Comparison of ENCODE assay signal across 9 cellular contexts in the genomic region with DNA sequence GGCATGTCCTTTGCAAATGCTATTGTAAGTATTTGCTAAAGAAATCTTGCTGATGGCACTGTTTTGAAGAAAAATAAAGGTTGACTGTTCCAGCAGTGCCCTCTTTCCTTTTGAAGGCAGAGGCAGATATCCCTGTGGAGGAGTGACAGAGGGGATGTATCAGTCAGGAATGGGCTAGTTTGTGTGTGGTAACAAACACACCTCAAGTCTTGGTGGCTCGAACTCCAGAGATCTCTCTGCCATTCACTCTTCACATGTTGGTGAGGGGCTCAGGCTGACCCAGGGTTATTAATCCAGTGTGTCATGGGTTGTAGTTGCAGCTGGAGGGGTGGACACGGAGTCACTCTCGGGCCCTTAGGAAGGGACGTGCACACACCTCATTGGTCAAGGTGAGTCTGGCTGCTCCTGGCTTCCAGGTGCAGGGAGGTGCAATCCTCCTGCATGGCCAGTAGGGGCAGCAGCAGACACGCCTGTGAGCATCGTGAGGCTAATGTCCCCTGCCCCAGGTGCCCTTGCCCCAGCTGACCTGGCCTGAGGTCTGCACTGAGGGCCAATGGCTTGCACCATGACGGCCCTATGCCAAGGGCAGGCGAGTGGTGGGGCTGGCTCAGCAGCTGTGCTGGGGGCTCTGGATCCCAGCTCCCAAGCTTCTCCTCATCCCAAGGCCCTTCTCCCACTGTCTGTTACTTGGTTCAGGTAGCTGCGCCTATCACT.
DNase-seq lines count a peak whose midpoint lies in the region; ATAC-seq and TF ChIP-seq lines count a peak whose summit lies in the region.
"Had no signal": no experiment of that assay in that cellular context is flagged by ENCODE, and none has a peak within 500 bp of the region (broad histone marks: within the 10 kb centered on the region; RNA-seq: fewer than 3 reads in every experiment).

No MANE protein-coding gene starts in this region.

- WGBS in liver = 62% methylated on average over 9 of the region's 9 CpGs

- no peaks in the 10 kb centered on the region for H3K4me1 Mint-ChIP-seq in activated CD4-positive, alpha-beta memory T cell treated with anti-CD3 and anti-CD28 coated beads, Interleukin-2, amount 10 ng/mL, durations not matched to agents 7 days and 5 days
- H3K4me1 Mint-ChIP-seq: naive thymus-derived CD8-positive, alpha-beta T cell had no signal

- no peak overlapping the region for H3K4me3 Mint-ChIP-seq in activated CD4-positive, alpha-beta memory T cell treated with anti-CD3 and anti-CD28 coated beads, Interleukin-2, amount 10 ng/mL, durations not matched to agents 7 days and 5 days
- H3K4me3 Mint-ChIP-seq: naive thymus-derived CD8-positive, alpha-beta T cell had no signal

- TF ChIP-seq CTCF in AG04450 (IDR thresholded peaks at IDR 0.05; ENCODE audit: low read depth, low read length) = peak; percentile 32; the same call in 1 of the 2 replicates
- TF ChIP-seq CTCF in liver (IDR thresholded peaks at IDR 0.05; ENCODE audit: low read depth, low read length, missing input control) = peak; percentile 42

- peak; percentile 58 for ATAC-seq in GM18867 (IDR thresholded peaks at IDR 0.05; ENCODE audit: unreplicated experiment)
- no peak for ATAC-seq in HG03439 (IDR thresholded peaks at IDR 0.05; ENCODE audit: unreplicated experiment)
- ATAC-seq in GM21723 (IDR thresholded peaks at IDR 0.05; ENCODE audit: unreplicated experiment) = no peak
- no peak for ATAC-seq in HG03520 (IDR thresholded peaks at IDR 0.05; ENCODE audit: unreplicated experiment)
- ATAC-seq: naive thymus-derived CD8-positive, alpha-beta T cell had no signal

- H3K4me3 ChIP-seq in AG04450 (ENCODE audit: low read depth, low read length) (no peak overlapping the region), liver (ENCODE audit: low read depth in 1 of 3, low read length in 3 of 3) (no peak overlapping the region)

- no peak for DNase-seq in AG04450 (ENCODE audit: low read depth, low spot score)
- peak; percentile 24 for DNase-seq in activated CD4-positive, alpha-beta memory T cell treated with anti-CD3 and anti-CD28 coated beads, Interleukin-2, amount 10 ng/mL, durations not matched to agents 7 days and 5 days
- DNase-seq in C1 segment of cervical spinal cord (lab: John Stamatoyannopoulos, UW) = no peak

- H3K9me3 Mint-ChIP-seq in activated CD4-positive, alpha-beta memory T cell treated with anti-CD3 and anti-CD28 coated beads, Interleukin-2, amount 10 ng/mL, durations not matched to agents 7 days and 5 days = no peaks in the 10 kb centered on the region

- no peak overlapping the region for H3K9ac ChIP-seq in liver (ENCODE audit: low read depth in 1 of 2, low read length in 2 of 2)

- no peaks in the 10 kb centered on the region for H3K36me3 ChIP-seq in liver (ENCODE audit: control insufficient read depth in 4 of 4, insufficient read depth in 3 of 4, low read depth in 1 of 4, low read length in 3 of 4)

- TF ChIP-seq RAD21 in liver (IDR thresholded peaks at IDR 0.05) = peak; percentile 35 to 41

- no peaks in the 10 kb centered on the region for H3K27me3 Mint-ChIP-seq in activated CD4-positive, alpha-beta memory T cell treated with anti-CD3 and anti-CD28 coated beads, Interleukin-2, amount 10 ng/mL, durations not matched to agents 7 days and 5 days

- H3K27ac Mint-ChIP-seq in activated CD4-positive, alpha-beta memory T cell treated with anti-CD3 and anti-CD28 coated beads, Interleukin-2, amount 10 ng/mL, durations not matched to agents 7 days and 5 days = no peak overlapping the region
- H3K27ac Mint-ChIP-seq: naive thymus-derived CD8-positive, alpha-beta T cell had no signal

- H3K27me3 ChIP-seq in AG04450 (ENCODE audit: control insufficient read depth, insufficient read depth, low read length) = peaks cover 24% of the 10 kb centered on the region
- H3K27me3 ChIP-seq in liver (ENCODE audit: control insufficient read depth in 4 of 4, insufficient read depth in 4 of 4, low read length in 3 of 4) = peaks cover 0 to 3% (median 0%) of the 10 kb centered on the region in 4 donors

- POLR2A ChIA-PET in AG04450 (lab: Yijun Ruan, JAX) = no interaction called here
- POLR2A ChIA-PET in activated CD4-positive, alpha-beta memory T cell treated with anti-CD3 and anti-CD28 coated beads, Interleukin-2, amount 10 ng/mL, durations not matched to agents 7 days and 5 days (lab: Charles Lee) = no interaction called here

- H3K9me3 ChIP-seq in AG04450 (ENCODE audit: control insufficient read depth, insufficient read depth, low read length) (peaks cover 5% of the 10 kb centered on the region; the same call in 1 of the 2 replicates), liver (ENCODE audit: control insufficient read depth in 4 of 4, low read length in 3 of 4) (no peaks in the 10 kb centered on the region)

- CTCF ChIA-PET in AG04450 (lab: Charles Lee) = interaction anchor here (0.9 kb wide), 1 partner anchor 212 kb away, joined by 3 read pairs; no protein-coding TSS in a partner anchor
- CTCF ChIA-PET in activated CD4-positive, alpha-beta memory T cell treated with anti-CD3 and anti-CD28 coated beads, Interleukin-2, amount 10 ng/mL, durations not matched to agents 7 days and 5 days (lab: Charles Lee) = interaction anchor here (1.1 to 1.3 kb wide), 2 partner anchors 12 to 216 kb away, joined by 4 to 5 read pairs; no protein-coding TSS in a partner anchor

- no peaks in the 10 kb centered on the region for H3K4me1 ChIP-seq in liver (ENCODE audit: control insufficient read depth in 4 of 4, insufficient read depth in 4 of 4, low read length in 3 of 4)

- H3K27ac ChIP-seq in AG04450 (ENCODE audit: low read depth, low read length) (no peak overlapping the region), liver (ENCODE audit: low read depth in 1 of 2, low read length in 2 of 2) (no peak overlapping the region)

- no peaks in the 10 kb centered on the region for H3K36me3 Mint-ChIP-seq in activated CD4-positive, alpha-beta memory T cell treated with anti-CD3 and anti-CD28 coated beads, Interleukin-2, amount 10 ng/mL, durations not matched to agents 7 days and 5 days (ENCODE audit: low read depth)
- H3K36me3 Mint-ChIP-seq: naive thymus-derived CD8-positive, alpha-beta T cell had no signal

TF ChIP-seq in liver, 16 proteins besides CTCF, POLR2A, EP300 and RAD21:
- no peak for TF ChIP-seq FOXA2 (IDR thresholded peaks at IDR 0.05)
- TF ChIP-seq, protein P1, sequence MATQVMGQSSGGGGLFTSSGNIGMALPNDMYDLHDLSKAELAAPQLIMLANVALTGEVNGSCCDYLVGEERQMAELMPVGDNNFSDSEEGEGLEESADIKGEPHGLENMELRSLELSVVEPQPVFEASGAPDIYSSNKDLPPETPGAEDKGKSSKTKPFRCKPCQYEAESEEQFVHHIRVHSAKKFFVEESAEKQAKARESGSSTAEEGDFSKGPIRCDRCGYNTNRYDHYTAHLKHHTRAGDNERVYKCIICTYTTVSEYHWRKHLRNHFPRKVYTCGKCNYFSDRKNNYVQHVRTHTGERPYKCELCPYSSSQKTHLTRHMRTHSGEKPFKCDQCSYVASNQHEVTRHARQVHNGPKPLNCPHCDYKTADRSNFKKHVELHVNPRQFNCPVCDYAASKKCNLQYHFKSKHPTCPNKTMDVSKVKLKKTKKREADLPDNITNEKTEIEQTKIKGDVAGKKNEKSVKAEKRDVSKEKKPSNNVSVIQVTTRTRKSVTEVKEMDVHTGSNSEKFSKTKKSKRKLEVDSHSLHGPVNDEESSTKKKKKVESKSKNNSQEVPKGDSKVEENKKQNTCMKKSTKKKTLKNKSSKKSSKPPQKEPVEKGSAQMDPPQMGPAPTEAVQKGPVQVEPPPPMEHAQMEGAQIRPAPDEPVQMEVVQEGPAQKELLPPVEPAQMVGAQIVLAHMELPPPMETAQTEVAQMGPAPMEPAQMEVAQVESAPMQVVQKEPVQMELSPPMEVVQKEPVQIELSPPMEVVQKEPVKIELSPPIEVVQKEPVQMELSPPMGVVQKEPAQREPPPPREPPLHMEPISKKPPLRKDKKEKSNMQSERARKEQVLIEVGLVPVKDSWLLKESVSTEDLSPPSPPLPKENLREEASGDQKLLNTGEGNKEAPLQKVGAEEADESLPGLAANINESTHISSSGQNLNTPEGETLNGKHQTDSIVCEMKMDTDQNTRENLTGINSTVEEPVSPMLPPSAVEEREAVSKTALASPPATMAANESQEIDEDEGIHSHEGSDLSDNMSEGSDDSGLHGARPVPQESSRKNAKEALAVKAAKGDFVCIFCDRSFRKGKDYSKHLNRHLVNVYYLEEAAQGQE (IDR thresholded peaks at IDR 0.05) = no peak
